In the genomic region with DNA sequence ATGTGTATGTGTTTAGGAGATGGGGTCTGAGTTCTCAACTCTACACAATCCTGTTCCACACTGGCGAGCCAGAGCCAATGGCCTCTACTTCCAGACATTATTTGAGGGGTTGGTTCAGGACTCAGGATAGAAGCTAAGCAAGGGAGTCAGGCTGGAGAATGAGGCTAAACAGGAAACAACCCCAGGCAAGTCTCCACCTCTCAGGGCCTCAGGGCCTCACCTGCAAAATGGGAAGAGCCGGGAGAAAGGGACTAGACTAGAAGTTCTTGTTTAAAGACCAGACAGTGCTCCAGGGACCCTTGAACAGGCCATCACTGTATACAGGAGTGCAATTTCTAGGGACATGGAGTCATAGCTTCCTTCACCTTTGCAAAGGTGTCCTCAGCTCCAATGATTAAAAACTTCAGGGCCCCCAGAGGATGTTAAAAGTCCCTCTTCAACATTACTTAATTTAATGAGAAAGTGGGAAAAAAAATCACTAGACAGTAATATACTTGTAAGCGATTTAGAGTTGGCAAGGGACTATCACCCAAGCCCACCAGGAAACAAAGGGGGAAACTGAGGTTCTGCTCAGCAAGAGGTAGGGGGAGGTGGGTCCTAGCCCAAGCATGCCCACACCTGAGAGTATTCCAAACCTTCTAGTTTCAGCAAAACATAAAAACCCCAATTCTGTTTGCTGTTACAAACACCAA, we compare ENCODE assay signal across 9 cellular contexts. TPM values are rescaled to one million over a fixed set of nuclear protein-coding genes. Genes with fewer than 3 reads are reported as not detected.
DNase-seq lines count a peak whose midpoint lies in the region; ATAC-seq, FAIRE-seq and TF ChIP-seq lines count a peak whose summit lies in the region.
"Had no signal": no experiment of that assay in that cellular context is flagged by ENCODE, and none has a peak within 500 bp of the region (broad histone marks: within the 10 kb centered on the region; RNA-seq: fewer than 3 reads in every experiment).

No MANE protein-coding gene starts in this region.

- no peaks in the 10 kb centered on the region for H4K20me1 ChIP-seq in PC-3 (ENCODE audit: low read length)

- H3K4me3 Mint-ChIP-seq in osteocyte (ENCODE audit: unreplicated experiment), result no peak overlapping the region

- POLR2A ChIA-PET in A673 (lab: Charles Lee; ENCODE audit: low non-redundant PET) (no interaction called here), PC-3 (lab: Charles Lee; ENCODE audit: unreplicated experiment) (no interaction called here)

- H3K36me3 ChIP-seq in A673 (ENCODE audit: insufficient read depth, low read length, poor library complexity, severe bottlenecking), result peaks cover 3% of the 10 kb centered on the region
- peaks cover 3% of the 10 kb centered on the region; the same call in 1 of the 2 replicates for H3K36me3 ChIP-seq in PC-3 (ENCODE audit: low read depth, low read length)
- peaks cover 0 to 26% (median 0%) of the 10 kb centered on the region in 3 donors for H3K36me3 ChIP-seq in esophagus squamous epithelium
- no peaks in the 10 kb centered on the region for H3K36me3 ChIP-seq in pancreas

- DNase-seq in A673 (ENCODE audit: low spot score), result no peak
- DNase-seq in PC-3, result no peak
- no peak for DNase-seq in esophagus squamous epithelium (lab: John Stamatoyannopoulos, UW)
- no peak for DNase-seq in osteocyte (ENCODE audit: extremely low spot score, unreplicated experiment)
- no peak for DNase-seq in pancreas
- no peak for DNase-seq in stimulated activated naive CD4-positive, alpha-beta T cell (lab: John Stamatoyannopoulos, UW)
- no peak for DNase-seq in effector CD8-positive, alpha-beta T cell (lab: John Stamatoyannopoulos, UW)
- DNase-seq: DMS 273 treated with DMSO at 0.1 percent for 48 hours had no signal

- CTCF ChIA-PET in A673 (lab: Charles Lee), result no interaction called here
- CTCF ChIA-PET in PC-3 (lab: Charles Lee), result no interaction called here

- peaks cover 15% of the 10 kb centered on the region for H3F3A ChIP-seq in PC-3 (ENCODE audit: low read length, unreplicated experiment)

- H3K4me1 Mint-ChIP-seq in osteocyte (ENCODE audit: unreplicated experiment), result peaks cover 79% of the 10 kb centered on the region

- no peak for FAIRE-seq in pancreas (lab: Jason Lieb, UNC)

- ATAC-seq in PC-3 (no peak), GM18502 (IDR thresholded peaks at IDR 0.05; ENCODE audit: poor library complexity, unreplicated experiment) (no peak), pancreas (no peak)

- H3K79me2 ChIP-seq in PC-3 (ENCODE audit: low read length), result peaks cover 70% of the 10 kb centered on the region

- H3K27me3 ChIP-seq in A673 (replicated peaks; ENCODE audit: insufficient read depth, low read depth, low read length, poor library complexity), result no peaks in the 10 kb centered on the region
- H3K27me3 ChIP-seq in PC-3 (ENCODE audit: low read length), result no peaks in the 10 kb centered on the region
- H3K27me3 ChIP-seq in esophagus squamous epithelium, result no peaks in the 10 kb centered on the region
- no peaks in the 10 kb centered on the region for H3K27me3 ChIP-seq in pancreas

- H3K9me2 ChIP-seq in PC-3 (replicated peaks; ENCODE audit: low read length), result no peaks in the 10 kb centered on the region

- H3K27ac ChIP-seq in A673 (ENCODE audit: low read depth, low read length, poor library complexity, severe bottlenecking) (peak overlapping the region; percentile 33), PC-3 (ENCODE audit: low read length) (peak overlapping the region; percentile 95), esophagus squamous epithelium (peak overlapping the region; percentile 97 to 100 (median 98)), pancreas (peak overlapping the region in 2 of 4 donors; percentile 90 to 93)

- H3K36me3 Mint-ChIP-seq in osteocyte (ENCODE audit: unreplicated experiment), result peaks cover 14% of the 10 kb centered on the region

- no peak overlapping the region for H2AFZ ChIP-seq in PC-3 (ENCODE audit: low read length)

- no peaks in the 10 kb centered on the region for H3K27me3 Mint-ChIP-seq in osteocyte (ENCODE audit: unreplicated experiment)

- no peak overlapping the region for H3K4me3 ChIP-seq in A673 (ENCODE audit: low read depth, low read length, poor library complexity, severe bottlenecking)
- H3K4me3 ChIP-seq in PC-3 (ENCODE audit: low read length), result no peak overlapping the region
- H3K4me3 ChIP-seq in esophagus squamous epithelium, result no peak overlapping the region
- no peak overlapping the region for H3K4me3 ChIP-seq in pancreas

- intact Hi-C loops in A673 (cut with micrococcal nuclease; ENCODE audit: unreplicated experiment), result loop anchor here (5.0 kb wide), 1 partner anchor 43 kb away; a partner anchor contains a TSS
- intact Hi-C loops in PC-3 (cut with micrococcal nuclease), result no loop called here
- intact Hi-C loops in esophagus squamous epithelium (cut with DNase I), result loop anchor here (5.0 kb wide), 1 partner anchor 43 kb away; a partner anchor contains a TSS
- intact Hi-C loops in pancreas (cut with DNase I), result loop anchor here in 2 of 3 donors (5.0 to 10.0 kb wide), 2 partner anchors 43 to 60 kb away; a partner anchor contains a TSS

- peak overlapping the region; percentile 55; the same call in 1 of the 2 replicates for H3K9ac ChIP-seq in PC-3 (ENCODE audit: low read length)

- H3K4me1 ChIP-seq in A673 (ENCODE audit: insufficient read depth, low read length, poor library complexity, severe bottlenecking) (peaks cover 49% of the 10 kb centered on the region), PC-3 (ENCODE audit: insufficient read depth, low read length) (peaks cover 50% of the 10 kb centered on the region), esophagus squamous epithelium (peaks cover 52 to 55% (median 52%) of the 10 kb centered on the region in 3 donors), pancreas (peaks cover 19 to 29% (median 25%) of the 10 kb centered on the region in 3 donors)

- peak overlapping the region; percentile 99 for H3K27ac Mint-ChIP-seq in osteocyte (ENCODE audit: unreplicated experiment)

- 71 to 89% methylated on average over 3 of the region's 3 CpGs for WGBS in esophagus squamous epithelium, 2 donors
- 96 to 98% methylated on average over 3 of the region's 3 CpGs for WGBS in pancreas, 2 donors

- TF ChIP-seq CTCF in A673 (conservative IDR thresholded peaks at IDR 0.05; ENCODE audit: low read depth, low read length) (no peak), PC-3 (conservative IDR thresholded peaks at IDR 0.05; ENCODE audit: low read depth, low read length) (no peak), esophagus squamous epithelium (IDR thresholded peaks at IDR 0.05) (no peak), osteocyte (IDR thresholded peaks at IDR 0.05) (no peak), pancreas (IDR thresholded peaks at IDR 0.05) (no peak)

- no peak for TF ChIP-seq POLR2A in esophagus squamous epithelium (IDR thresholded peaks at IDR 0.05)

- no peaks in the 10 kb centered on the region for H3K9me3 Mint-ChIP-seq in osteocyte (ENCODE audit: unreplicated experiment)

- BruUV-seq in A673 (replicated peaks; lab: Mats Ljungman, UMichigan) (no TSS peak), PC-3 (replicated peaks; lab: Mats Ljungman, UMichigan) (no TSS peak)

- H3K9me3 ChIP-seq in A673 (ENCODE audit: low read depth, low read length, poor library complexity, severe bottlenecking) (no peaks in the 10 kb centered on the region), PC-3 (ENCODE audit: low read length) (no peaks in the 10 kb centered on the region), esophagus squamous epithelium (no peaks in the 10 kb centered on the region), pancreas (no peaks in the 10 kb centered on the region)

- peak overlapping the region; percentile 54 for H3K4me2 ChIP-seq in PC-3 (ENCODE audit: low read length)

RNA-seq across cellular contexts. Expression of a gene that starts 41.7 kb away (rescaled TPM):
- total RNA-seq in A673 (2021) (31.3 and 35.2 TPM in 2 replicates), PC-3 (2014; rRNA removed) (11.6 and 12.8 TPM in 2 replicates), esophagus squamous epithelium (10 to 100 TPM; 21.5 to 26.3 (median 24.3) TPM), osteocyte (96.5 and 111 TPM in 2 replicates), pancreas (10 to 100 TPM; 11.3 to 25.6 (median 18.5) TPM)
- polyA plus RNA-seq in pancreas, result 10 to 100 TPM; 10.8 to 13.9 TPM
